Comparison of ENCODE assay signal across 11 cellular contexts in genomic region chr6:125910518-125910917, GRCh38. TPM values are rescaled to one million over a fixed set of nuclear protein-coding genes. Genes with fewer than 3 reads are reported as not detected.
DNase-seq lines count a peak whose midpoint lies in the region; ATAC-seq, FAIRE-seq and TF ChIP-seq lines count a peak whose summit lies in the region.
"Had no signal": no experiment of that assay in that cellular context is flagged by ENCODE, and none has a peak within 500 bp of the region (broad histone marks: within the 10 kb centered on the region; RNA-seq: fewer than 3 reads in every experiment).

No MANE protein-coding gene starts in this region.

- peaks cover 4% of the 10 kb centered on the region for H3K4me1 Mint-ChIP-seq in activated B cell treated with CpG ODN at 0.5 μM for 24 hours
- no peaks in the 10 kb centered on the region for H3K4me1 Mint-ChIP-seq in glutamatergic neuron (ENCODE audit: low read depth, unreplicated experiment)

- intact Hi-C loops in activated B cell treated with CpG ODN at 0.5 μM for 24 hours (cut with micrococcal nuclease): no loop called here

- no peaks in the 10 kb centered on the region for H3K79me2 ChIP-seq in mesendoderm (ENCODE audit: control insufficient read depth, insufficient read depth, low read length)

- POLR2A ChIA-PET in activated B cell treated with CpG ODN at 0.5 μM for 24 hours (lab: Charles Lee): interaction anchor here (0.5 kb wide), 1 partner anchor 83 kb away, joined by 10 read pairs; no protein-coding TSS in a partner anchor

- no peak overlapping the region for H4K5ac ChIP-seq in mesendoderm (ENCODE audit: low read length)

- no peak for DNase-seq in activated CD4-positive, CD25-positive, alpha-beta regulatory T cell (lab: John Stamatoyannopoulos, UW)
- DNase-seq in activated B cell treated with CpG ODN at 0.5 μM for 24 hours (no peak), small intestine (peak; percentile 33), glutamatergic neuron (no peak), AG08396 (ENCODE audit: low spot score) (no peak), mesendoderm (no peak)
- DNase-seq: 8988T had no signal

- no peak overlapping the region for H2BK120ac ChIP-seq in mesendoderm (ENCODE audit: low read depth, low read length)

- H3K4me1 ChIP-seq in small intestine (ENCODE audit: control insufficient read depth in 2 of 2, insufficient read depth in 1 of 2, low read depth in 1 of 2, low read length in 1 of 2) (peaks cover 4 to 9% of the 10 kb centered on the region in 2 donors), mesendoderm (ENCODE audit: control insufficient read depth, low read depth, low read length) (no peaks in the 10 kb centered on the region)

- H3K27ac ChIP-seq in small intestine (ENCODE audit: low read depth in 1 of 2, low read length in 1 of 2) (peak overlapping the region in 1 of 2 donors; percentile 20), mesendoderm (ENCODE audit: low read depth, low read length) (no peak overlapping the region)
- H3K27ac ChIP-seq: KMS-11, neutrophil had no signal

- no peaks in the 10 kb centered on the region for H3K9me3 ChIP-seq in small intestine (ENCODE audit: control insufficient read depth, low read depth)
- H3K9me3 ChIP-seq: neutrophil had no signal

- TF ChIP-seq CTCF in activated B cell treated with CpG ODN at 0.5 μM for 24 hours (IDR thresholded peaks at IDR 0.05) (no peak), glutamatergic neuron (IDR thresholded peaks at IDR 0.05; ENCODE audit: partially characterized antibody, unreplicated experiment) (no peak)

- H3K27me3 Mint-ChIP-seq in activated B cell treated with CpG ODN at 0.5 μM for 24 hours (no peaks in the 10 kb centered on the region), glutamatergic neuron (ENCODE audit: unreplicated experiment) (no peaks in the 10 kb centered on the region)

- H3K27me3 ChIP-seq in small intestine (ENCODE audit: control insufficient read depth in 2 of 2, insufficient read depth in 2 of 2, low read length in 2 of 2): no peaks in the 10 kb centered on the region
- H3K27me3 ChIP-seq in mesendoderm (ENCODE audit: insufficient read depth, low read length, poor library complexity): no peaks in the 10 kb centered on the region
- H3K27me3 ChIP-seq: neutrophil had no signal

- H3K56ac ChIP-seq in mesendoderm (ENCODE audit: low read length): no peak overlapping the region

- no peak overlapping the region for H2BK5ac ChIP-seq in mesendoderm (ENCODE audit: low read length)

- H2BK15ac ChIP-seq in mesendoderm (replicated peaks; ENCODE audit: low read depth): no peak overlapping the region

- WGBS in small intestine, 3 donors: 31 to 44% (median 36%) methylated on average over 3 of the region's 3 CpGs
- WGBS in mesendoderm (ENCODE audit: extremely low coverage, insufficient coverage, low lambda C conversion rate): no CpG with 5 or more reads among the region's 3 CpGs

- H4K8ac ChIP-seq in mesendoderm (ENCODE audit: low read depth, low read length): no peak overlapping the region

- no peak overlapping the region for H2AK5ac ChIP-seq in mesendoderm (ENCODE audit: low read length)

- no peak overlapping the region for H3K4me3 ChIP-seq in small intestine (ENCODE audit: low read depth in 1 of 2, low read length in 2 of 2)
- no peak overlapping the region for H3K4me3 ChIP-seq in mesendoderm (ENCODE audit: low read length)

- H3K4me3 Mint-ChIP-seq in activated B cell treated with CpG ODN at 0.5 μM for 24 hours (no peak overlapping the region), glutamatergic neuron (ENCODE audit: unreplicated experiment) (no peak overlapping the region)

- H3K4me2 ChIP-seq in mesendoderm (ENCODE audit: low read length): no peak overlapping the region
- H3K4me2 ChIP-seq: KMS-11 had no signal

- no peak overlapping the region for H3K27ac Mint-ChIP-seq in activated B cell treated with CpG ODN at 0.5 μM for 24 hours
- H3K27ac Mint-ChIP-seq in glutamatergic neuron (ENCODE audit: unreplicated experiment): no peak overlapping the region

- CTCF ChIA-PET in activated B cell treated with CpG ODN at 0.5 μM for 24 hours (lab: Charles Lee): interaction anchor here (0.7 kb wide), 1 partner anchor 42 kb away, joined by 3 read pairs; no protein-coding TSS in a partner anchor

- H3K36me3 Mint-ChIP-seq in activated B cell treated with CpG ODN at 0.5 μM for 24 hours (ENCODE audit: low read depth) (peaks cover 21% of the 10 kb centered on the region), glutamatergic neuron (ENCODE audit: unreplicated experiment) (no peaks in the 10 kb centered on the region)

- ATAC-seq in activated CD4-positive, CD25-positive, alpha-beta regulatory T cell treated with anti-CD3 and anti-CD28 coated beads, Interleukin-2, amount 50 U/mL, for 24 hours: peak; percentile 90 to 94
- peak; percentile 99 for ATAC-seq in HG02884 (IDR thresholded peaks at IDR 0.05; ENCODE audit: unreplicated experiment)
- peak; percentile 42 for ATAC-seq in activated B cell treated with CpG ODN at 0.5 μM for 24 hours (ENCODE audit: low read depth)

- no peaks in the 10 kb centered on the region for H3K9me3 Mint-ChIP-seq in activated B cell treated with CpG ODN at 0.5 μM for 24 hours
- peaks cover 7% of the 10 kb centered on the region for H3K9me3 Mint-ChIP-seq in glutamatergic neuron (ENCODE audit: unreplicated experiment)

- no peaks in the 10 kb centered on the region for H3K36me3 ChIP-seq in small intestine (ENCODE audit: control insufficient read depth in 2 of 2, insufficient read depth in 2 of 2, low read length in 2 of 2)
- no peaks in the 10 kb centered on the region for H3K36me3 ChIP-seq in mesendoderm (ENCODE audit: control insufficient read depth, insufficient read depth, low read length)

- no peak for FAIRE-seq in small intestine (lab: Jason Lieb, UNC)

- H3K23ac ChIP-seq in mesendoderm (ENCODE audit: low read length): no peak overlapping the region

- no peak overlapping the region for H3K9ac ChIP-seq in mesendoderm (ENCODE audit: low read length)
- H3K9ac ChIP-seq: KMS-11 had no signal

- H3K4ac ChIP-seq in mesendoderm (ENCODE audit: low read depth, low read length): no peak overlapping the region

- no peak overlapping the region for H3K18ac ChIP-seq in mesendoderm (ENCODE audit: low read length)

- H3K79me1 ChIP-seq in mesendoderm (ENCODE audit: low read length): no peaks in the 10 kb centered on the region

RNA-seq across cellular contexts. Expression of gene HINT3, which starts 46.1 kb away (rescaled TPM):
- total RNA-seq in activated B cell treated with CpG ODN at 0.5 μM for 24 hours: 10.6 and 11.1 TPM in 2 replicates
- polyA plus RNA-seq in small intestine: 10 to 100 TPM; 11.1 to 14.3 (median 14.1) TPM
- total RNA-seq in glutamatergic neuron (ENCODE audit: unreplicated experiment): 18.2 TPM
- 5.1 TPM for polyA plus RNA-seq in mesendoderm (2013, experiment 1 of 2)
- 5.2 TPM for polyA plus RNA-seq in mesendoderm (2013, experiment 2 of 2)

Comparison
In these comparisons a context has a peak if more than half of its experiments do, and no peak if none do; other contexts are left out.
1. ATAC-seq: peak in every context shown above with its lines; median percentile 99 in HG02884; 92 in activated CD4-positive, CD25-positive, alpha-beta regulatory T cell treated with anti-CD3 and anti-CD28 coated beads, Interleukin-2, amount 50 U/mL, for 24 hours; 42 in activated B cell treated with CpG ODN at 0.5 μM for 24 hours.